Comparison of ENCODE assay signal across 8 cellular contexts in genomic region chr5:40904205-40904993, GRCh38. TPM values are rescaled to one million over a fixed set of nuclear protein-coding genes. Genes with fewer than 3 reads are reported as not detected.
A peak's percentile ranks its signal among the peaks of the same experiment; 100 is the strongest.
DNase-seq lines count a peak whose midpoint lies in the region; ATAC-seq and TF ChIP-seq lines count a peak whose summit lies in the region.

No MANE protein-coding gene starts in this region.

- no peak overlapping the region for H2BK15ac ChIP-seq in mesenchymal stem cell (ENCODE audit: low read depth, poor library complexity, severe bottlenecking)

- no peaks in the 10 kb centered on the region for H3K36me3 ChIP-seq in MG63
- no peaks in the 10 kb centered on the region for H3K36me3 ChIP-seq in SJSA1
- no peaks in the 10 kb centered on the region for H3K36me3 ChIP-seq in mesenchymal stem cell (ENCODE audit: control insufficient read depth in 1 of 2, insufficient read depth in 2 of 2, low read depth in 1 of 2, low read length in 2 of 2)
- no peaks in the 10 kb centered on the region for H3K36me3 ChIP-seq in upper lobe of left lung

- no peaks in the 10 kb centered on the region for H3K79me1 ChIP-seq in mesenchymal stem cell (replicated peaks; ENCODE audit: low read length, poor library complexity, severe bottlenecking)

- no peak overlapping the region for H4K8ac ChIP-seq in mesenchymal stem cell (ENCODE audit: low read length)

- H3K9me3 Mint-ChIP-seq in effector memory CD8-positive, alpha-beta T cell: no peaks in the 10 kb centered on the region

- in situ Hi-C loops in ACHN (cut with HindIII; ENCODE audit: low pct_ligation_motif_present, low pct_unique_long_range_greater_than_20kb, low sequenced_read_pairs): no loop called here

- no peak overlapping the region for H3K23ac ChIP-seq in mesenchymal stem cell (ENCODE audit: low read length in 2 of 2)

- no peak for TF ChIP-seq EP300 in upper lobe of left lung (IDR thresholded peaks at IDR 0.05)

- no peak overlapping the region for H3K27ac Mint-ChIP-seq in effector memory CD8-positive, alpha-beta T cell

- H3K4me1 Mint-ChIP-seq in effector memory CD8-positive, alpha-beta T cell (ENCODE audit: low read depth in 2 of 2): peaks cover 0 to 4% of the 10 kb centered on the region in 2 donors

- no peak overlapping the region for H3K4me3 Mint-ChIP-seq in effector memory CD8-positive, alpha-beta T cell

- H3K14ac ChIP-seq in mesenchymal stem cell (ENCODE audit: low read length in 2 of 2): no peak overlapping the region

- 83% methylated on average over 5 of the region's 7 CpGs for WGBS in mesenchymal stem cell
- 43% methylated on average over 7 of the region's 7 CpGs for WGBS in upper lobe of left lung, 2 donors

- H3K4me1 ChIP-seq in SJSA1 (replicated peaks) (no peaks in the 10 kb centered on the region), mesenchymal stem cell (ENCODE audit: control insufficient read depth, insufficient read depth, low read depth, low read length) (peaks cover 2% of the 10 kb centered on the region), upper lobe of left lung (peaks cover 0 to 14% (median 5%) of the 10 kb centered on the region in 4 donors)

- no peak overlapping the region for H2AK5ac ChIP-seq in mesenchymal stem cell (ENCODE audit: low read length, severe bottlenecking)

- DNase-seq in ACHN (peak; percentile 55), HFF-Myc (ENCODE audit: extremely low read depth, low read depth) (peak; percentile 36), MG63 (peak; percentile 51), SJSA1 (ENCODE audit: low read depth in 1 of 2, low spot score in 2 of 2) (peak; percentile 46 to 54), mesenchymal stem cell (peak; percentile 61), upper lobe of left lung (peak in 1 of 2 donors; percentile 52)
- DNase-seq in effector memory CD8-positive, alpha-beta T cell: peak in 1 of 3 experiments; percentile 8

- no peak overlapping the region for H3K4me3 ChIP-seq in HFF-Myc (replicated peaks; ENCODE audit: low read depth, low read length)
- H3K4me3 ChIP-seq in MG63: no peak overlapping the region
- no peak overlapping the region for H3K4me3 ChIP-seq in SJSA1
- no peak overlapping the region for H3K4me3 ChIP-seq in mesenchymal stem cell (ENCODE audit: insufficient read depth in 1 of 2, low read depth in 1 of 2, low read length in 2 of 2)
- H3K4me3 ChIP-seq in upper lobe of left lung: no peak overlapping the region

- TF ChIP-seq CTCF in GM12872 (IDR thresholded peaks at IDR 0.05; ENCODE audit: insufficient read depth, low read depth, low read length) (peak; percentile 99), HFF-Myc (IDR thresholded peaks at IDR 0.05; ENCODE audit: low read depth, low read length, missing control alignments) (peak; percentile 96), upper lobe of left lung (IDR thresholded peaks at IDR 0.05) (peak; percentile 47 to 85 (median 78))

- no peak overlapping the region for H2AFZ ChIP-seq in mesenchymal stem cell (ENCODE audit: low read depth, low read length)

- no peak overlapping the region for H2BK12ac ChIP-seq in mesenchymal stem cell (ENCODE audit: low read length in 2 of 2)

- peak overlapping the region; percentile 38 for H3K9ac ChIP-seq in mesenchymal stem cell (ENCODE audit: low read length)

- no peak overlapping the region for H4K91ac ChIP-seq in mesenchymal stem cell (ENCODE audit: low read length)

- H3K4ac ChIP-seq in mesenchymal stem cell (ENCODE audit: low read depth in 1 of 2, low read length in 2 of 2): no peak overlapping the region

- no peak overlapping the region for H3K4me2 ChIP-seq in mesenchymal stem cell (ENCODE audit: low read length, poor library complexity, severe bottlenecking)

- H3K9me3 ChIP-seq in MG63 (no peaks in the 10 kb centered on the region; the same call in 1 of the 2 replicates), SJSA1 (replicated peaks) (no peaks in the 10 kb centered on the region), mesenchymal stem cell (ENCODE audit: control insufficient read depth, low read length) (no peaks in the 10 kb centered on the region), upper lobe of left lung (no peaks in the 10 kb centered on the region)

- no peak overlapping the region for H2BK5ac ChIP-seq in mesenchymal stem cell (ENCODE audit: low read depth, low read length, poor library complexity, severe bottlenecking)

- H3K27ac ChIP-seq in SJSA1: no peak overlapping the region
- H3K27ac ChIP-seq in mesenchymal stem cell (ENCODE audit: low read length, poor library complexity, severe bottlenecking): no peak overlapping the region
- peak overlapping the region in 2 of 4 donors; percentile 9 to 61 for H3K27ac ChIP-seq in upper lobe of left lung

- H3K27me3 Mint-ChIP-seq in effector memory CD8-positive, alpha-beta T cell: peaks cover 14 to 21% of the 10 kb centered on the region in 2 donors

- H3K18ac ChIP-seq in mesenchymal stem cell (ENCODE audit: low read depth in 1 of 2, low read length in 2 of 2): no peak overlapping the region

- H3K27me3 ChIP-seq in MG63: no peaks in the 10 kb centered on the region; the same call in 1 of the 2 replicates
- H3K27me3 ChIP-seq in SJSA1 (replicated peaks): no peaks in the 10 kb centered on the region
- no peaks in the 10 kb centered on the region for H3K27me3 ChIP-seq in mesenchymal stem cell (ENCODE audit: control insufficient read depth in 1 of 2, insufficient read depth in 1 of 2, low read length in 2 of 2)
- H3K27me3 ChIP-seq in upper lobe of left lung: no peaks in the 10 kb centered on the region

- peak; percentile 58 for ATAC-seq in effector memory CD8-positive, alpha-beta T cell (replicated peaks)
- peak; percentile 51 to 92 for ATAC-seq in upper lobe of left lung (ENCODE audit: low FRiP score in 2 of 2)

- H3K36me3 Mint-ChIP-seq in effector memory CD8-positive, alpha-beta T cell (ENCODE audit: insufficient read depth): no peaks in the 10 kb centered on the region

- no peak for TF ChIP-seq POLR2A in upper lobe of left lung (IDR thresholded peaks at IDR 0.05)

- H2BK120ac ChIP-seq in mesenchymal stem cell (ENCODE audit: low read depth, low read length): no peak overlapping the region

RNA-seq across cellular contexts. Expression of gene C7, which starts 4.9 kb away (rescaled TPM):
- not detected in 2 replicates for total RNA-seq in MG63 (2014; rRNA removed; shearing (Covaris generic); ENCODE audit: low replicate concordance)
- not detected in 2 replicates for total RNA-seq in SJSA1 (2014; rRNA removed; shearing (Covaris generic))
- polyA plus RNA-seq in mesenchymal stem cell (2013, experiment 1 of 2): 0.37 TPM
- 0.95 TPM for polyA plus RNA-seq in mesenchymal stem cell (2013, experiment 2 of 2)
- 100 to 1,000 TPM; 117 to 741 (median 203) TPM for total RNA-seq in upper lobe of left lung

Comparison
In these comparisons a context has a peak if more than half of its experiments do, and no peak if none do; other contexts are left out.
1. RNA of gene C7, which starts 4.9 kb away (total RNA-seq): 117 to 741 TPM in upper lobe of left lung; not detected in MG63 and not detected in SJSA1; every median in the first group is over 100 times any median in the second.
2. Peak in every context shown above with its lines, with median percentiles within 50 percentile points of each other: CTCF ChIP-seq.